ENCODE assay signal across 13 cellular contexts in genomic region chr13:79491715-79492114, GRCh38. TPM values are rescaled to one million over a fixed set of nuclear protein-coding genes. Genes with fewer than 3 reads are reported as not detected.
DNase-seq lines count a peak whose midpoint lies in the region; TF ChIP-seq lines count a peak whose summit lies in the region.
"Had no signal": no experiment of that assay in that cellular context is flagged by ENCODE, and none has a peak within 500 bp of the region (broad histone marks: within the 10 kb centered on the region; RNA-seq: fewer than 3 reads in every experiment).

No MANE protein-coding gene starts in this region.

- H3K4me1 ChIP-seq in osteoblast (ENCODE audit: insufficient read depth, low read length) = peaks cover 30% of the 10 kb centered on the region
- peaks cover 0 to 3% of the 10 kb centered on the region in 2 donors for H3K4me1 ChIP-seq in neuronal stem cell (ENCODE audit: control insufficient read depth in 2 of 2, insufficient read depth in 1 of 2, low read depth in 1 of 2, low read length in 2 of 2)
- H3K4me1 ChIP-seq in Caco-2 = peaks cover 19% of the 10 kb centered on the region

- no peak overlapping the region for H2BK15ac ChIP-seq in neuronal stem cell (ENCODE audit: low read length)

- CTCF ChIA-PET in Caco-2 (lab: Charles Lee) = no interaction called here

- no peaks in the 10 kb centered on the region for H3K27me3 Mint-ChIP-seq in Caco-2 (ENCODE audit: insufficient read depth, unreplicated experiment)

- no peaks in the 10 kb centered on the region for H3K36me3 Mint-ChIP-seq in Caco-2 (ENCODE audit: insufficient read depth, unreplicated experiment)

- no peak overlapping the region for H2BK12ac ChIP-seq in neuronal stem cell (ENCODE audit: low read length)

- WGBS in neuronal stem cell (ENCODE audit: extremely low coverage in 2 of 2, insufficient read length in 2 of 2, insufficient replicate concordance in 1 of 2), 2 donors = no CpG with 5 or more reads among the region's 4 CpGs

- no peak overlapping the region for H3K4me3 Mint-ChIP-seq in Caco-2 (ENCODE audit: unreplicated experiment)

- intact Hi-C loops in dorsolateral prefrontal cortex (cut with DNase I) (no loop called here), Caco-2 (cut with micrococcal nuclease; ENCODE audit: unreplicated experiment) (no loop called here)

- H3K14ac ChIP-seq in neuronal stem cell (ENCODE audit: low read length) = no peak overlapping the region

- H4K20me1 ChIP-seq in osteoblast (ENCODE audit: insufficient read depth, low read length) = peaks cover 37% of the 10 kb centered on the region

- peak overlapping the region in 32 of 59 donors; percentile 6 to 75 (median 47) for H3K27ac ChIP-seq in dorsolateral prefrontal cortex
- peak overlapping the region; percentile 88 for H3K27ac ChIP-seq in osteoblast (ENCODE audit: low read depth, low read length)
- no peak overlapping the region for H3K27ac ChIP-seq in neuronal stem cell (replicated peaks; ENCODE audit: low read length)

- peak overlapping the region; percentile 68 for H3K4me2 ChIP-seq in osteoblast (ENCODE audit: insufficient read depth, low read length)
- H3K4me2 ChIP-seq in neuronal stem cell (ENCODE audit: insufficient read depth, low read length, poor library complexity, severe bottlenecking) = no peak overlapping the region

- H2BK120ac ChIP-seq in neuronal stem cell (ENCODE audit: low read depth, low read length) = no peak overlapping the region

- no peak overlapping the region for H2AFZ ChIP-seq in osteoblast (ENCODE audit: low read length)
- no peak overlapping the region for H2AFZ ChIP-seq in neuronal stem cell (ENCODE audit: low read length)

- H4K91ac ChIP-seq in neuronal stem cell (ENCODE audit: low read depth, low read length, poor library complexity) = no peak overlapping the region

- H2AK5ac ChIP-seq in neuronal stem cell (ENCODE audit: low read depth, low read length) = no peak overlapping the region

- H2BK5ac ChIP-seq in neuronal stem cell (ENCODE audit: low read length) = no peak overlapping the region

- POLR2A ChIA-PET in Caco-2 (lab: Charles Lee) = no interaction called here

- no peaks in the 10 kb centered on the region for H3K9me3 Mint-ChIP-seq in Caco-2 (ENCODE audit: unreplicated experiment)

- no peak overlapping the region for H4K8ac ChIP-seq in neuronal stem cell (ENCODE audit: low read depth, low read length)

- TF ChIP-seq CTCF in dorsolateral prefrontal cortex (IDR thresholded peaks at IDR 0.05 in 54 of 56, conservative IDR thresholded peaks at IDR 0.05 in 2 of 56; ENCODE audit: low read depth in 1 of 56, partially characterized antibody in 56 of 56) (no peak), osteoblast (IDR thresholded peaks at IDR 0.05; ENCODE audit: extremely low read depth, low read depth, low read length) (no peak), Caco-2 (IDR thresholded peaks at IDR 0.05; ENCODE audit: insufficient read depth in 1 of 2, low read depth in 1 of 2, low read length in 1 of 2, severe bottlenecking in 1 of 2, unreplicated experiment in 1 of 2) (no peak)

- H3K9ac ChIP-seq in neuronal stem cell (ENCODE audit: low read depth, low read length, poor library complexity) = no peak overlapping the region

- peaks cover 2% of the 10 kb centered on the region for H3K36me3 ChIP-seq in osteoblast (ENCODE audit: insufficient read depth, low read length)
- H3K36me3 ChIP-seq in neuronal stem cell (replicated peaks in 1 of 2; ENCODE audit: control insufficient read depth in 2 of 2, insufficient read depth in 2 of 2, low read length in 2 of 2) = no peaks in the 10 kb centered on the region
- no peaks in the 10 kb centered on the region for H3K36me3 ChIP-seq in Caco-2 (ENCODE audit: control insufficient read depth, insufficient read depth, low read length)

- no peak overlapping the region for H3K27ac Mint-ChIP-seq in Caco-2 (ENCODE audit: unreplicated experiment)

- peaks cover 94% of the 10 kb centered on the region for H3K79me2 ChIP-seq in osteoblast (ENCODE audit: insufficient read depth, low read length)

- no peaks in the 10 kb centered on the region for H3K9me3 ChIP-seq in osteoblast (ENCODE audit: low read depth, low read length)
- H3K9me3 ChIP-seq in neuronal stem cell (replicated peaks in 1 of 2; ENCODE audit: control insufficient read depth in 2 of 2, insufficient read depth in 1 of 2, low read depth in 1 of 2, low read length in 2 of 2) = peaks cover 0 to 4% of the 10 kb centered on the region in 2 donors
- no peaks in the 10 kb centered on the region for H3K9me3 ChIP-seq in Caco-2

- H3K23ac ChIP-seq in neuronal stem cell (ENCODE audit: low read depth, low read length, poor library complexity) = no peak overlapping the region

- no peaks in the 10 kb centered on the region for H3K79me1 ChIP-seq in neuronal stem cell (ENCODE audit: low read depth, low read length)

- DNase-seq in EL (peak; percentile 83), NCI-H226 (peak; percentile 81), dorsolateral prefrontal cortex (no peak), osteoblast (ENCODE audit: insufficient read length, low spot score, missing footprints) (peak; percentile 71), NCI-H187 (lab: John Stamatoyannopoulos, UW) (no peak), NCI-H2196 treated with DMSO at 0.1 percent for 48 hours (lab: John Stamatoyannopoulos, UW; ENCODE audit: unreplicated experiment) (no peak), neuronal stem cell (ENCODE audit: low spot score) (no peak), Caco-2 (no peak)
- DNase-seq: amygdala; GF-D8; NCI-H345; stimulated activated CD4-positive, alpha-beta T cell treated with anti-CD3 and anti-CD28 coated beads, Interleukin-2, amount 100 ng/mL, for 24 hours; T1000 had no signal

- H3K27me3 ChIP-seq in dorsolateral prefrontal cortex (no peaks in the 10 kb centered on the region), osteoblast (ENCODE audit: insufficient read depth, low read length) (no peaks in the 10 kb centered on the region), neuronal stem cell (ENCODE audit: control insufficient read depth in 3 of 3, insufficient read depth in 3 of 3, low read depth in 1 of 3, low read length in 3 of 3) (no peaks in the 10 kb centered on the region), Caco-2 (replicated peaks; ENCODE audit: control insufficient read depth, insufficient read depth, low read length) (no peaks in the 10 kb centered on the region)

- H3K4ac ChIP-seq in neuronal stem cell (ENCODE audit: low read length) = no peak overlapping the region

- H3K4me1 Mint-ChIP-seq in Caco-2 (ENCODE audit: low read depth, unreplicated experiment) = peaks cover 20% of the 10 kb centered on the region

- no peak overlapping the region for H3K4me3 ChIP-seq in dorsolateral prefrontal cortex
- H3K4me3 ChIP-seq in osteoblast (ENCODE audit: insufficient read depth, low read length) = no peak overlapping the region
- H3K4me3 ChIP-seq in neuronal stem cell (ENCODE audit: low read length in 2 of 2) = no peak overlapping the region
- H3K4me3 ChIP-seq in Caco-2 (ENCODE audit: low read depth, low read length) = no peak overlapping the region

- no TSS peak for BruUV-seq in Caco-2 (replicated peaks; lab: Mats Ljungman, UMichigan)

- no peak overlapping the region for H3K18ac ChIP-seq in neuronal stem cell (ENCODE audit: low read length)

RNA-seq across cellular contexts. Expression of gene NDFIP2, which starts 10.8 kb away (rescaled TPM):
- total RNA-seq in dorsolateral prefrontal cortex (100 to 1,000 TPM in 93 of 120 experiments, 10 to 100 TPM in 27; 61.3 to 160 (median 114) TPM), osteoblast (47.1 and 56.5 TPM in 2 replicates), Caco-2 (2022) (53.3 and 61.2 TPM in 2 replicates)
- 11.0 TPM for polyA plus RNA-seq in neuronal stem cell (2013, experiment 1 of 2)
- 11.2 TPM for polyA plus RNA-seq in neuronal stem cell (2013, experiment 2 of 2)

Comparison
In these comparisons a context has a peak if more than half of its experiments do, and no peak if none do; other contexts are left out.
1. DNase-seq: peak in EL (single experiment), NCI-H226 (single experiment) and osteoblast (single experiment); none in dorsolateral prefrontal cortex (0 of 10), NCI-H187 (0 of 2), NCI-H2196 treated with DMSO at 0.1 percent for 48 hours (single experiment), neuronal stem cell (single experiment) and Caco-2 (0 of 2).